16 cellular contexts compared by ENCODE assay signal in genomic region chrX:16885628-16886027, GRCh38.
"Had no signal": no experiment of that assay in that cellular context is flagged by ENCODE, and none has a peak within 500 bp of the region (broad histone marks: within the 10 kb centered on the region; RNA-seq: fewer than 3 reads in every experiment).

No MANE protein-coding gene starts in this region.

- H3K9me3 Mint-ChIP-seq: activated naive CD8-positive, alpha-beta T cell treated with anti-CD3 and anti-CD28 coated beads for 36 hours; activated T-cell treated with anti-CD3 and anti-CD28 coated beads, Interleukin-2, amount 50 U/mL, for 72 hours; central memory CD8-positive, alpha-beta T cell had no signal

- ATAC-seq: activated CD8-positive, alpha-beta T cell treated with anti-CD3 and anti-CD28 coated beads, Interleukin-2, amount 10 ng/mL, durations not matched to agents 7 days and 5 days; activated T-cell treated with anti-CD3 and anti-CD28 coated beads, Interleukin-2, amount 50 U/mL, for 72 hours; mucosa of descending colon; naive thymus-derived CD8-positive, alpha-beta T cell had no signal

- DNase-seq: activated CD4-positive, alpha-beta T cell treated with anti-CD3 and anti-CD28 coated beads for 4 hours; activated CD8-positive, alpha-beta memory T cell treated with anti-CD3 and anti-CD28 coated beads, Interleukin-2, amount 50 U/mL, for 4 hours; activated CD8-positive, alpha-beta T cell treated with anti-CD3 and anti-CD28 coated beads, Interleukin-2, amount 10 ng/mL, durations not matched to agents 7 days and 5 days; activated naive CD8-positive, alpha-beta T cell treated with anti-CD3 and anti-CD28 coated beads for 36 hours; activated T-cell treated with anti-CD3 and anti-CD28 coated beads, Interleukin-2, amount 50 U/mL, for 72 hours; brain microvascular endothelial cell; effector CD4-positive, alpha-beta T cell; hypothalamus; left ventricle myocardium inferior; mucosa of descending colon; naive thymus-derived CD8-positive, alpha-beta T cell; stimulated activated CD4-positive, alpha-beta T cell treated with anti-CD3 and anti-CD28 coated beads, Interleukin-2, amount 100 ng/mL, for 24 hours; tibial artery had no signal

- H3K27ac ChIP-seq: brain microvascular endothelial cell, coronary artery, esophagus muscularis mucosa, left ventricle myocardium inferior, tibial artery had no signal

- H3K4me3 ChIP-seq: coronary artery, esophagus muscularis mucosa, left ventricle myocardium inferior, mucosa of descending colon, tibial artery had no signal

- H3K27ac Mint-ChIP-seq: activated CD8-positive, alpha-beta T cell treated with anti-CD3 and anti-CD28 coated beads, Interleukin-2, amount 10 ng/mL, durations not matched to agents 7 days and 5 days; activated naive CD8-positive, alpha-beta T cell treated with anti-CD3 and anti-CD28 coated beads for 36 hours; activated T-cell treated with anti-CD3 and anti-CD28 coated beads, Interleukin-2, amount 50 U/mL, for 72 hours had no signal

- H3K36me3 Mint-ChIP-seq: activated naive CD8-positive, alpha-beta T cell treated with anti-CD3 and anti-CD28 coated beads for 36 hours; naive thymus-derived CD8-positive, alpha-beta T cell had no signal

- H3K27me3 Mint-ChIP-seq: central memory CD8-positive, alpha-beta T cell had no signal

- H3K27me3 ChIP-seq: tibial artery had no signal

- H3K4me3 Mint-ChIP-seq: activated CD8-positive, alpha-beta T cell treated with anti-CD3 and anti-CD28 coated beads, Interleukin-2, amount 10 ng/mL, durations not matched to agents 7 days and 5 days; activated naive CD8-positive, alpha-beta T cell treated with anti-CD3 and anti-CD28 coated beads for 36 hours; activated T-cell treated with anti-CD3 and anti-CD28 coated beads, Interleukin-2, amount 50 U/mL, for 72 hours; central memory CD8-positive, alpha-beta T cell; naive thymus-derived CD8-positive, alpha-beta T cell had no signal
